Comparison of ENCODE assay signal across 17 cellular contexts in genomic region chr5:62152394-62153123, GRCh38.
DNase-seq lines count a peak whose midpoint lies in the region; ATAC-seq and TF ChIP-seq lines count a peak whose summit lies in the region.
"Had no signal": no experiment of that assay in that cellular context is flagged by ENCODE, and none has a peak within 500 bp of the region (broad histone marks: within the 10 kb centered on the region; RNA-seq: fewer than 3 reads in every experiment).

No MANE protein-coding gene starts in this region.

- intact Hi-C loops in A673 (cut with micrococcal nuclease; ENCODE audit: unreplicated experiment), result no loop called here
- intact Hi-C loops in naive thymus-derived CD4-positive, alpha-beta T cell (cut with micrococcal nuclease), result no loop called here

- BruUV-seq in A673 (replicated peaks; lab: Mats Ljungman, UMichigan), result no TSS peak

- H3K36me3 ChIP-seq in A673 (ENCODE audit: insufficient read depth, low read length, poor library complexity, severe bottlenecking) (no peaks in the 10 kb centered on the region), RWPE2 (ENCODE audit: low read depth) (no peaks in the 10 kb centered on the region)
- H3K36me3 ChIP-seq in naive thymus-derived CD4-positive, alpha-beta T cell (ENCODE audit: control insufficient read depth in 2 of 3, insufficient read depth in 3 of 3, low read length in 3 of 3), result no peaks in the 10 kb centered on the region
- H3K36me3 ChIP-seq: prostate gland, SJSA1 had no signal

- POLR2A ChIA-PET in A673 (lab: Charles Lee; ENCODE audit: low non-redundant PET), result no interaction called here
- POLR2A ChIA-PET in naive thymus-derived CD4-positive, alpha-beta T cell (lab: Charles Lee), result no interaction called here

- H3K4me3 Mint-ChIP-seq in effector memory CD8-positive, alpha-beta T cell, result no peak overlapping the region
- H3K4me3 Mint-ChIP-seq in activated T-cell treated with anti-CD3 and anti-CD28 coated beads, Interleukin-2, amount 50 U/mL, for 72 hours, result no peak overlapping the region
- no peak overlapping the region for H3K4me3 Mint-ChIP-seq in naive thymus-derived CD4-positive, alpha-beta T cell

- CTCF ChIA-PET in A673 (lab: Charles Lee), result interaction anchor here (0.6 kb wide), 1 partner anchor 1282 kb away, joined by 3 read pairs; no protein-coding TSS in a partner anchor
- CTCF ChIA-PET in naive thymus-derived CD4-positive, alpha-beta T cell (lab: Charles Lee), result no interaction called here

- H3K36me3 Mint-ChIP-seq in effector memory CD8-positive, alpha-beta T cell (ENCODE audit: insufficient read depth), result no peaks in the 10 kb centered on the region
- H3K36me3 Mint-ChIP-seq in activated T-cell treated with anti-CD3 and anti-CD28 coated beads, Interleukin-2, amount 50 U/mL, for 72 hours (ENCODE audit: insufficient read depth in 2 of 2), result no peaks in the 10 kb centered on the region
- peaks cover 0 to 5% (median 0%) of the 10 kb centered on the region in 5 donors for H3K36me3 Mint-ChIP-seq in naive thymus-derived CD4-positive, alpha-beta T cell

- peaks cover 4 to 11% of the 10 kb centered on the region in 2 donors for H3K9me3 Mint-ChIP-seq in effector memory CD8-positive, alpha-beta T cell
- peaks cover 3 to 4% of the 10 kb centered on the region in 2 donors for H3K9me3 Mint-ChIP-seq in activated T-cell treated with anti-CD3 and anti-CD28 coated beads, Interleukin-2, amount 50 U/mL, for 72 hours
- H3K9me3 Mint-ChIP-seq in naive thymus-derived CD4-positive, alpha-beta T cell, result peaks cover 4 to 29% (median 13%) of the 10 kb centered on the region in 11 donors

- H3K4me1 ChIP-seq in A673 (ENCODE audit: insufficient read depth, low read length, poor library complexity, severe bottlenecking) (no peaks in the 10 kb centered on the region), RWPE2 (ENCODE audit: insufficient read depth, poor library complexity, severe bottlenecking) (peaks cover 13% of the 10 kb centered on the region)
- H3K4me1 ChIP-seq in naive thymus-derived CD4-positive, alpha-beta T cell (ENCODE audit: control insufficient read depth in 2 of 2, insufficient read depth in 2 of 2, low read length in 2 of 2), result no peaks in the 10 kb centered on the region
- H3K4me1 ChIP-seq: prostate gland, SJSA1, testis had no signal

- DNase-seq in A673 (ENCODE audit: low spot score), result peak; percentile 2
- peak; percentile 59 for DNase-seq in NCI-H1105 treated with DMSO at 0.1 percent for 48 hours (lab: John Stamatoyannopoulos, UW)
- DNase-seq in RWPE2 (ENCODE audit: low spot score), result no peak
- DNase-seq in glomerular visceral epithelial cell (ENCODE audit: extremely low spot score), result peak; percentile 20
- no peak for DNase-seq in effector memory CD8-positive, alpha-beta T cell
- DNase-seq in activated T-cell treated with anti-CD3 and anti-CD28 coated beads, Interleukin-2, amount 50 U/mL, for 72 hours, result no peak
- DNase-seq in SIG-M5 treated with dmso at 0.1 percent for 504 hours (lab: John Stamatoyannopoulos, UW; ENCODE audit: unreplicated experiment), result no peak
- no peak for DNase-seq in naive thymus-derived CD4-positive, alpha-beta T cell
- DNase-seq: activated CD4-positive, alpha-beta T cell treated with anti-CD3 and anti-CD28 coated beads, Interleukin-2, amount 50 U/mL, for 48 hours; aorta; Karpas-422; kidney; stimulated activated CD4-positive, alpha-beta T cell treated with anti-CD3 and anti-CD28 coated beads, Interleukin-15, amount 100 ng/mL, for 24 hours; testis had no signal

- H3K27me3 Mint-ChIP-seq in effector memory CD8-positive, alpha-beta T cell, result peaks cover 18 to 52% of the 10 kb centered on the region in 2 donors
- peaks cover 17% of the 10 kb centered on the region for H3K27me3 Mint-ChIP-seq in activated T-cell treated with anti-CD3 and anti-CD28 coated beads, Interleukin-2, amount 50 U/mL, for 72 hours (ENCODE audit: low read depth)
- H3K27me3 Mint-ChIP-seq in naive thymus-derived CD4-positive, alpha-beta T cell, result peaks cover 0 to 37% (median 21%) of the 10 kb centered on the region in 5 donors

- ATAC-seq in RWPE2 (ENCODE audit: low read depth), result peak; percentile 72
- ATAC-seq in effector memory CD8-positive, alpha-beta T cell (replicated peaks), result no peak
- ATAC-seq in activated T-cell treated with anti-CD3 and anti-CD28 coated beads, Interleukin-2, amount 50 U/mL, for 72 hours (replicated peaks in 1 of 2), result no peak
- no peak for ATAC-seq in naive thymus-derived CD4-positive, alpha-beta T cell

- no peaks in the 10 kb centered on the region for H3K9me3 ChIP-seq in A673 (ENCODE audit: low read depth, low read length, poor library complexity, severe bottlenecking)
- peaks cover 5% of the 10 kb centered on the region for H3K9me3 ChIP-seq in RWPE2 (ENCODE audit: severe bottlenecking)
- H3K9me3 ChIP-seq in naive thymus-derived CD4-positive, alpha-beta T cell (ENCODE audit: control insufficient read depth in 2 of 3, low read length in 3 of 3), result no peaks in the 10 kb centered on the region
- H3K9me3 ChIP-seq: prostate gland, SJSA1, testis had no signal

- H3K27me3 ChIP-seq in A673 (replicated peaks; ENCODE audit: insufficient read depth, low read depth, low read length, poor library complexity) (no peaks in the 10 kb centered on the region), RWPE2 (ENCODE audit: insufficient read depth, poor library complexity, severe bottlenecking) (no peaks in the 10 kb centered on the region)
- H3K27me3 ChIP-seq in naive thymus-derived CD4-positive, alpha-beta T cell (ENCODE audit: control insufficient read depth in 2 of 2, insufficient read depth in 2 of 2, low read length in 2 of 2), result no peaks in the 10 kb centered on the region
- H3K27me3 ChIP-seq: SJSA1, testis had no signal

- TF ChIP-seq CTCF in A673 (conservative IDR thresholded peaks at IDR 0.05; ENCODE audit: low read depth, low read length) (no peak), RWPE2 (IDR thresholded peaks at IDR 0.05; ENCODE audit: poor library complexity, severe bottlenecking) (no peak)

- no peak overlapping the region for H3K27ac ChIP-seq in A673 (ENCODE audit: low read depth, low read length, poor library complexity, severe bottlenecking)
- H3K27ac ChIP-seq in RWPE2 (ENCODE audit: poor library complexity, severe bottlenecking), result no peak overlapping the region
- no peak overlapping the region for H3K27ac ChIP-seq in naive thymus-derived CD4-positive, alpha-beta T cell (ENCODE audit: low read depth, low read length)
- H3K27ac ChIP-seq: HL-60, prostate gland, SJSA1, testis had no signal

- no peak overlapping the region for H3K27ac Mint-ChIP-seq in effector memory CD8-positive, alpha-beta T cell
- H3K27ac Mint-ChIP-seq in activated T-cell treated with anti-CD3 and anti-CD28 coated beads, Interleukin-2, amount 50 U/mL, for 72 hours, result no peak overlapping the region
- no peak overlapping the region for H3K27ac Mint-ChIP-seq in naive thymus-derived CD4-positive, alpha-beta T cell

- no peaks in the 10 kb centered on the region for H3K4me1 Mint-ChIP-seq in effector memory CD8-positive, alpha-beta T cell (ENCODE audit: low read depth in 2 of 2)
- H3K4me1 Mint-ChIP-seq in activated T-cell treated with anti-CD3 and anti-CD28 coated beads, Interleukin-2, amount 50 U/mL, for 72 hours (ENCODE audit: low read depth), result no peaks in the 10 kb centered on the region
- H3K4me1 Mint-ChIP-seq in naive thymus-derived CD4-positive, alpha-beta T cell, result no peaks in the 10 kb centered on the region

- H3K4me3 ChIP-seq in A673 (ENCODE audit: low read depth, low read length, poor library complexity, severe bottlenecking) (no peak overlapping the region), RWPE2 (ENCODE audit: severe bottlenecking) (no peak overlapping the region)
- no peak overlapping the region for H3K4me3 ChIP-seq in naive thymus-derived CD4-positive, alpha-beta T cell (ENCODE audit: low read length)
- H3K4me3 ChIP-seq: prostate gland, SJSA1, testis had no signal

Comparison
In these comparisons a context has a peak if more than half of its experiments do, and no peak if none do; other contexts are left out.
1. DNase-seq: peak in A673 (single experiment), NCI-H1105 treated with DMSO at 0.1 percent for 48 hours (single experiment) and glomerular visceral epithelial cell (single experiment); none in RWPE2 (single experiment), effector memory CD8-positive, alpha-beta T cell (0 of 3), activated T-cell treated with anti-CD3 and anti-CD28 coated beads, Interleukin-2, amount 50 U/mL, for 72 hours (0 of 2), SIG-M5 treated with dmso at 0.1 percent for 504 hours (single experiment) and naive thymus-derived CD4-positive, alpha-beta T cell (0 of 9).